ENCODE assay signal across 26 cellular contexts in genomic region chr17:9942885-9943284, GRCh38. TPM values are rescaled to one million over a fixed set of nuclear protein-coding genes. Genes with fewer than 3 reads are reported as not detected.
A peak's percentile ranks its signal among the peaks of the same experiment; 100 is the strongest.
DNase-seq lines count a peak whose midpoint lies in the region; ATAC-seq, FAIRE-seq and TF ChIP-seq lines count a peak whose summit lies in the region.
"Had no signal": no experiment of that assay in that cellular context is flagged by ENCODE, and none has a peak within 500 bp of the region (broad histone marks: within the 10 kb centered on the region; RNA-seq: fewer than 3 reads in every experiment).

No MANE protein-coding gene starts in this region.

- no peak overlapping the region for H2AFZ ChIP-seq in neuronal stem cell (ENCODE audit: low read length)

- H3K9me3 ChIP-seq in A549 = peaks cover 4% of the 10 kb centered on the region; the same call in 2 of the 3 replicates
- no peaks in the 10 kb centered on the region for H3K9me3 ChIP-seq in neuronal stem cell (replicated peaks in 1 of 2; ENCODE audit: control insufficient read depth in 2 of 2, insufficient read depth in 1 of 2, low read depth in 1 of 2, low read length in 2 of 2)
- H3K9me3 ChIP-seq in vagina = no peaks in the 10 kb centered on the region
- H3K9me3 ChIP-seq: Caco-2 had no signal

- H3K4me3 ChIP-seq in A549 (no peak overlapping the region), neuronal stem cell (ENCODE audit: low read length in 2 of 2) (no peak overlapping the region), vagina (no peak overlapping the region)
- H3K4me3 ChIP-seq: BLaER1 treated with 17β-estradiol and CSF1 and Interleukin-3, amounts not matched to agents 10 nM and 100 nM; GM12878 had no signal

- no peak for TF ChIP-seq EP300 in A549 (IDR thresholded peaks at IDR 0.05)

- peak overlapping the region; percentile 6 for H2BK5ac ChIP-seq in neuronal stem cell (ENCODE audit: low read length)

- no peak overlapping the region for H3K4ac ChIP-seq in neuronal stem cell (ENCODE audit: low read length)

- H4K91ac ChIP-seq in neuronal stem cell (ENCODE audit: low read depth, low read length, poor library complexity) = no peak overlapping the region

- H3K36me3 ChIP-seq in neuronal stem cell (replicated peaks in 1 of 2; ENCODE audit: control insufficient read depth in 2 of 2, insufficient read depth in 2 of 2, low read length in 2 of 2) = no peaks in the 10 kb centered on the region
- H3K36me3 ChIP-seq in vagina = peaks cover 0 to 17% of the 10 kb centered on the region in 2 donors

- POLR2A ChIA-PET in A549 (lab: Yijun Ruan, JAX) = no interaction called here

- H3K27me3 ChIP-seq in neuronal stem cell (ENCODE audit: control insufficient read depth in 3 of 3, insufficient read depth in 3 of 3, low read depth in 1 of 3, low read length in 3 of 3) = no peaks in the 10 kb centered on the region
- H3K27me3 ChIP-seq in vagina = no peaks in the 10 kb centered on the region
- H3K27me3 ChIP-seq: BLaER1 treated with 17β-estradiol and CSF1 and Interleukin-3, amounts not matched to agents 10 nM and 100 nM had no signal

- no peaks in the 10 kb centered on the region for H3K4me1 ChIP-seq in A549
- no peaks in the 10 kb centered on the region for H3K4me1 ChIP-seq in neuronal stem cell (ENCODE audit: control insufficient read depth in 2 of 2, insufficient read depth in 1 of 2, low read depth in 1 of 2, low read length in 2 of 2)
- peaks cover 23% of the 10 kb centered on the region for H3K4me1 ChIP-seq in vagina
- H3K4me1 ChIP-seq: Caco-2 had no signal

- WGBS in A549 (ENCODE audit: missing lambda C conversion rate) = 46% methylated on average over 13 of the region's 13 CpGs
- WGBS in neuronal stem cell (ENCODE audit: extremely low coverage in 2 of 2, insufficient read length in 2 of 2, insufficient replicate concordance in 1 of 2), 2 donors = no CpG with 5 or more reads among the region's 13 CpGs

- H2BK15ac ChIP-seq in neuronal stem cell (ENCODE audit: low read length) = no peak overlapping the region

- H2BK12ac ChIP-seq in neuronal stem cell (ENCODE audit: low read length) = no peak overlapping the region

- no peak overlapping the region for H4K8ac ChIP-seq in neuronal stem cell (ENCODE audit: low read depth, low read length)

- H3K23ac ChIP-seq in neuronal stem cell (ENCODE audit: low read depth, low read length, poor library complexity) = no peak overlapping the region

- H3K9ac ChIP-seq in neuronal stem cell (ENCODE audit: low read depth, low read length, poor library complexity) = no peak overlapping the region
- H3K9ac ChIP-seq: BLaER1 treated with 17β-estradiol and CSF1 and Interleukin-3, amounts not matched to agents 10 nM and 100 nM had no signal

- TF ChIP-seq POLR2A in A549 (IDR thresholded peaks at IDR 0.05; ENCODE audit: low read length) (no peak), vagina (IDR thresholded peaks at IDR 0.05) (no peak)

- H3K27ac ChIP-seq in A549 (no peak overlapping the region), neuronal stem cell (replicated peaks; ENCODE audit: low read length) (no peak overlapping the region), vagina (peak overlapping the region; percentile 7)
- H3K27ac ChIP-seq: BLaER1 treated with 17β-estradiol and CSF1 and Interleukin-3, amounts not matched to agents 10 nM and 100 nM; C4-2B had no signal

- no peak for TF ChIP-seq RAD21 in A549 (conservative IDR thresholded peaks at IDR 0.05 in 1 of 2, IDR thresholded peaks at IDR 0.05 in 1 of 2)

- no peak overlapping the region for H3K14ac ChIP-seq in neuronal stem cell (ENCODE audit: low read length)

- H2BK120ac ChIP-seq in neuronal stem cell (ENCODE audit: low read depth, low read length) = no peak overlapping the region

- FAIRE-seq in A549 (lab: Jason Lieb, UNC) = no peak
- FAIRE-seq: A204.1, D721Med, GM12878, GM12892, GM18507, GM19239 had no signal

- no peak overlapping the region for H2AK5ac ChIP-seq in neuronal stem cell (ENCODE audit: low read depth, low read length)

- no peak overlapping the region for H3K4me2 ChIP-seq in A549
- no peak overlapping the region for H3K4me2 ChIP-seq in neuronal stem cell (ENCODE audit: insufficient read depth, low read length, poor library complexity, severe bottlenecking)
- H3K4me2 ChIP-seq: BLaER1 treated with 17β-estradiol and CSF1 and Interleukin-3, amounts not matched to agents 10 nM and 100 nM had no signal

- intact Hi-C loops in vagina (cut with DNase I) = no loop called here

- no peak overlapping the region for H3K18ac ChIP-seq in neuronal stem cell (ENCODE audit: low read length)

- DNase-seq in A549 (ENCODE audit: low read depth in 1 of 2, low spot score in 1 of 2) (no peak), ELF-1 (ENCODE audit: low read depth, low spot score) (peak; percentile 30), neuronal stem cell (ENCODE audit: low spot score) (no peak), vagina (ENCODE audit: extremely low spot score in 2 of 2) (no peak), kidney glomerular epithelial cell (lab: John Stamatoyannopoulos, UW) (no peak), OCI-M1 (lab: John Stamatoyannopoulos, UW) (no peak)
- DNase-seq: 8988T; AML-193; Caco-2; Calu3; CD4-positive, alpha-beta T cell; CD8-positive, alpha-beta T cell; DMS79 treated with DMSO at 0.1 percent for 48 hours; GDM1 had no signal

- ATAC-seq in A549 = no peak
- no peak for ATAC-seq in HG03025 (IDR thresholded peaks at IDR 0.05; ENCODE audit: low FRiP score, unreplicated experiment)
- ATAC-seq: CD8-positive, alpha-beta T cell; GM12878 had no signal

- TF ChIP-seq CTCF in A549 (IDR thresholded peaks at IDR 0.05) = no peak
- no peak for TF ChIP-seq CTCF in vagina (IDR thresholded peaks at IDR 0.05)

- no peaks in the 10 kb centered on the region for H3K79me1 ChIP-seq in neuronal stem cell (ENCODE audit: low read depth, low read length)

- CTCF ChIA-PET in A549 (lab: Yijun Ruan, JAX) = interaction anchor here (1.2 to 14.3 kb wide), 5 partner anchors 13 to 221 kb away, joined by 3 to 155 read pairs (median 6); no protein-coding TSS in a partner anchor

TF ChIP-seq in A549, 52 proteins besides CTCF, POLR2A, EP300 and RAD21:
- peak; percentile 19 for TF ChIP-seq MAFK (IDR thresholded peaks at IDR 0.05; ENCODE audit: partially characterized antibody)
- TF ChIP-seq, protein P1, sequence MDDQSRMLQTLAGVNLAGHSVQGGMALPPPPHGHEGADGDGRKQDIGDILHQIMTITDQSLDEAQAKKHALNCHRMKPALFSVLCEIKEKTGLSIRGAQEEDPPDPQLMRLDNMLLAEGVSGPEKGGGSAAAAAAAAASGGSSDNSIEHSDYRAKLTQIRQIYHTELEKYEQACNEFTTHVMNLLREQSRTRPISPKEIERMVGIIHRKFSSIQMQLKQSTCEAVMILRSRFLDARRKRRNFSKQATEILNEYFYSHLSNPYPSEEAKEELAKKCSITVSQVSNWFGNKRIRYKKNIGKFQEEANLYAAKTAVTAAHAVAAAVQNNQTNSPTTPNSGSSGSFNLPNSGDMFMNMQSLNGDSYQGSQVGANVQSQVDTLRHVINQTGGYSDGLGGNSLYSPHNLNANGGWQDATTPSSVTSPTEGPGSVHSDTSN (IDR thresholded peaks at IDR 0.05) = no peak
TF ChIP-seq in A549: peak in this region for 1.

RNA-seq across cellular contexts. Expression of gene RCVRN, which starts 37.8 kb away (rescaled TPM):
- polyA plus RNA-seq in A549 (2011; rRNA removed) (not detected in 2 replicates), A549 (2017; fragmentation: RNase III; extraction: RNeasy Plus Mini Kit Qiagen cat#74134 plus additional on column Dnase treatment) (not detected in 3 replicates)
- not detected in 2 replicates for polyA plus RNA-seq in A549 (2012; cell fraction: cytosol; rRNA removed)
- polyA plus RNA-seq in A549 (2012; cell fraction: nucleus; rRNA removed) = not detected in 2 replicates
- polyA minus RNA-seq in A549 (2011; rRNA and poly(A)+ RNA removed) = not detected in 2 replicates
- 0.10 TPM for polyA plus RNA-seq in neuronal stem cell (2013, experiment 1 of 2)
- 0.10 TPM for polyA plus RNA-seq in neuronal stem cell (2013, experiment 2 of 2)
- total RNA-seq in vagina = 0.49 TPM
- total RNA-seq: B cell; Caco-2; Calu3; CD4-positive, alpha-beta T cell; G401 had no signal
- polyA plus RNA-seq: BJ had no signal
